ENCODE assay signal across 9 cellular contexts in the genomic region with DNA sequence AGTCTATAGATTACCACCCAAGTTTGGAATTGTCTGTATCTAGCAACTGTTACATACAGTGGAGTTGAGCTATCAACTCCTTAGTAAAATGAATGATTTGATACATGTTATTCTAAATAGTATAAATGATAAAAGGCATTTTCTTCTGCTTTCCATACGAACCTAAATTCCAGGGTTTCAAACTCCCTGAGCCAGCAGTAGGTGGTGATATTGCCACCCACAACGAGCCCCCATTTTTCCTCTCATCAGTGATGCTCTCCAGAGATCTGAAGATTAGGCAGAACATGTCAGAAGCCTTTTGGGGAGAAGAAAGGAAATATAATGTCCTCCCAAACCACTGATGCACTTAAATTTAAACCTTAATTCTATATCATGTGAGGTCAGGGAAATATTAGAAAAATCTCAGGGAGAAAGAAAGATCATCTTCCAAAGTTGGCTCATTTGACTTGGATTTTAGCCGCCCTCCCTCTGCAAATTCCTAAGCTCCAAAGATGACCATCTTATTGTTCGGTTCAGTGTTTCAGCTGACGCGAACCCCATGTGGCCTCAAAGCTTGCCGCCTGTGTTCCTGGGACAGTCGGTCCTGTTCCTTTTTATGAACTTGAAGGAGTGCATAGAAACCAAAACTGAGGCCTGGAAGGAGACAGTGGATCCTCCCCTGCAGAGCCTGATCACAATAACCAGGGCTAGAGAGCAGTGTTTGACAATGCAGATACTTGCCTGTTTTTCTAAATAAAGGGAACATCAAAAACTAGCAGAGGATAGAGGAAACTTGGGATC. TPM values are rescaled to one million over a fixed set of nuclear protein-coding genes. Genes with fewer than 3 reads are reported as not detected.
DNase-seq lines count a peak whose midpoint lies in the region; ATAC-seq and TF ChIP-seq lines count a peak whose summit lies in the region.
"Had no signal": no experiment of that assay in that cellular context is flagged by ENCODE, and none has a peak within 500 bp of the region (broad histone marks: within the 10 kb centered on the region; RNA-seq: fewer than 3 reads in every experiment).

No MANE protein-coding gene starts in this region.

- H3K27me3 ChIP-seq in left ventricle myocardium inferior (ENCODE audit: low read depth) (no peaks in the 10 kb centered on the region), aorta (ENCODE audit: control insufficient read depth in 1 of 2, insufficient read depth in 2 of 2, low read length in 1 of 2) (no peaks in the 10 kb centered on the region), H7 (ENCODE audit: control insufficient read depth, insufficient read depth, low read length) (peaks cover 46% of the 10 kb centered on the region)

- 41 to 46% methylated on average over 8 of the region's 8 CpGs for WGBS in aorta, 2 donors

- H3K4me3 ChIP-seq in left ventricle myocardium inferior (peak overlapping the region; percentile 85), astrocyte of the spinal cord (ENCODE audit: low read depth, low read length) (no peak overlapping the region), aorta (ENCODE audit: low read length in 2 of 2) (peak overlapping the region; percentile 14 to 84), H7 (ENCODE audit: insufficient read depth, low read depth, low read length) (no peak overlapping the region)

- intact Hi-C loops in left ventricle myocardium inferior (cut with micrococcal nuclease) (no loop called here), Right ventricle myocardium superior (cut with DNase I) (no loop called here), aorta (cut with DNase I) (loop anchor here (5.0 to 10.0 kb wide), 4 partner anchors 48 to 153 kb away; no protein-coding TSS in a partner anchor)

- DNase-seq in left ventricle myocardium inferior (no peak), Right ventricle myocardium superior (no peak), astrocyte of the spinal cord (ENCODE audit: low read depth, low spot score) (peak; percentile 67), left kidney (ENCODE audit: low read depth, low spot score) (peak; percentile 39), aorta (no peak), H7 (no peak)
- DNase-seq: activated CD4-positive, alpha-beta memory T cell treated with anti-CD3 and anti-CD28 coated beads, Interleukin-2, amount 10 ng/mL, durations not matched to agents 7 days and 5 days had no signal

- no peak for ATAC-seq in Right ventricle myocardium superior (ENCODE audit: poor library complexity)
- no peak for ATAC-seq in aorta (ENCODE audit: low FRiP score)
- ATAC-seq in HG03457 (IDR thresholded peaks at IDR 0.05; ENCODE audit: unreplicated experiment), result no peak
- no peak for ATAC-seq in HG02970 (IDR thresholded peaks at IDR 0.05; ENCODE audit: low FRiP score, unreplicated experiment)

- in situ Hi-C loops in astrocyte of the spinal cord (cut with HindIII; ENCODE audit: low sequenced_read_pairs), result no loop called here

- H3K27ac ChIP-seq in left ventricle myocardium inferior (replicated peaks) (peak overlapping the region; percentile 100), aorta (ENCODE audit: low read depth in 1 of 2, low read length in 2 of 2) (peak overlapping the region; percentile 32 to 51)

- peaks cover 88% of the 10 kb centered on the region for H3K4me1 ChIP-seq in left ventricle myocardium inferior
- H3K4me1 ChIP-seq in aorta (ENCODE audit: control insufficient read depth in 1 of 2, insufficient read depth in 2 of 2, low read length in 2 of 2), result peaks cover 2 to 5% of the 10 kb centered on the region in 2 donors

- H3K9me3 ChIP-seq in left ventricle myocardium inferior (replicated peaks) (no peaks in the 10 kb centered on the region), aorta (ENCODE audit: control insufficient read depth, low read length) (no peaks in the 10 kb centered on the region)

- TF ChIP-seq CTCF in left ventricle myocardium inferior (IDR thresholded peaks at IDR 0.05; ENCODE audit: borderline replicate concordance), result peak; percentile 44
- peak; percentile 53 for TF ChIP-seq CTCF in astrocyte of the spinal cord (IDR thresholded peaks at IDR 0.05; ENCODE audit: low read depth, low read length)

- no peaks in the 10 kb centered on the region for H3K36me3 ChIP-seq in left ventricle myocardium inferior
- peaks cover 0 to 1% of the 10 kb centered on the region in 2 donors for H3K36me3 ChIP-seq in aorta (ENCODE audit: control insufficient read depth in 1 of 2, insufficient read depth in 2 of 2, low read length in 1 of 2)
- H3K36me3 ChIP-seq in H7 (replicated peaks; ENCODE audit: control insufficient read depth, insufficient read depth, low read length), result no peaks in the 10 kb centered on the region

RNA-seq across cellular contexts. Expression of a gene that starts 2.3 kb away (rescaled TPM):
- 13.9 TPM for total RNA-seq in left ventricle myocardium inferior
- 12.9 TPM for total RNA-seq in Right ventricle myocardium superior
- total RNA-seq in aorta, result 10 to 100 TPM; 48.6 to 72.6 TPM
- 100 to 1,000 TPM in 1 of 2 donors, 10 to 100 TPM in 1; 40.9 to 105 TPM for polyA plus RNA-seq in aorta
- 3.3 and 4.5 TPM in 2 replicates for total RNA-seq in H7 (2014; rRNA removed; shearing (Covaris generic))

RNA-seq across cellular contexts. Expression of a gene that starts 22.0 kb away (rescaled TPM):
- 13.8 TPM for total RNA-seq in left ventricle myocardium inferior
- 11.4 TPM for total RNA-seq in Right ventricle myocardium superior
- total RNA-seq in aorta, result 10 to 100 TPM; 21.2 to 34.2 TPM
- 1 to 10 TPM; 2.0 to 4.7 TPM for polyA plus RNA-seq in aorta
- total RNA-seq in H7 (2014; rRNA removed; shearing (Covaris generic)), result 23.3 and 24.2 TPM in 2 replicates

Comparison
In these comparisons a context has a peak if more than half of its experiments do, and no peak if none do; other contexts are left out.
1. DNase-seq: peak in astrocyte of the spinal cord (single experiment) and left kidney (single experiment); none in left ventricle myocardium inferior (single experiment), Right ventricle myocardium superior (single experiment), aorta (0 of 2) and H7 (single experiment).
2. H3K4me3 ChIP-seq: peak in left ventricle myocardium inferior (single experiment) and aorta (2 of 2); none in astrocyte of the spinal cord (single experiment) and H7 (single experiment).
3. intact Hi-C loops: an anchor here in aorta (5.0 to 10.0 kb wide); none called in left ventricle myocardium inferior and Right ventricle myocardium superior.